In genomic region chr2:118224144-118224887, GRCh38 we compare ENCODE assay signal across 8 cellular contexts.
DNase-seq lines count a peak whose midpoint lies in the region; ATAC-seq and TF ChIP-seq lines count a peak whose summit lies in the region.

No MANE protein-coding gene starts in this region.

- TF ChIP-seq CTCF in CD14-positive monocyte (IDR thresholded peaks at IDR 0.05): no peak

- H3K9me3 Mint-ChIP-seq in CD14-positive monocyte: peaks cover 0 to 21% (median 10%) of the 10 kb centered on the region in 7 donors
- no peaks in the 10 kb centered on the region for H3K9me3 Mint-ChIP-seq in activated T-helper 1 cell treated with anti-CD3 and anti-CD28 coated beads, Interleukin-12 subunit alpha, Interleukin-12 subunit beta, Interleukin-2, Interleukin-4 antibody, amounts not matched to agents 30 ng/mL and 10 ng/mL and 1 ng/mL, durations not matched to agents 14 hours and 24 hours and 36 hours

- peaks cover 81 to 93% (median 85%) of the 10 kb centered on the region in 3 donors for H3K27me3 Mint-ChIP-seq in CD14-positive monocyte (ENCODE audit: low read depth in 3 of 3)
- peaks cover 51% of the 10 kb centered on the region for H3K27me3 Mint-ChIP-seq in activated T-helper 1 cell treated with anti-CD3 and anti-CD28 coated beads, Interleukin-12 subunit alpha, Interleukin-12 subunit beta, Interleukin-2, Interleukin-4 antibody, amounts not matched to agents 30 ng/mL and 10 ng/mL and 1 ng/mL, durations not matched to agents 14 hours and 24 hours and 36 hours (ENCODE audit: insufficient read depth)

- peak overlapping the region; percentile 73 for H3K9ac ChIP-seq in iPS-18a (ENCODE audit: low read length)

- H3K4me3 Mint-ChIP-seq in CD14-positive monocyte: peak overlapping the region; percentile 93 to 98
- peak overlapping the region; percentile 84 for H3K4me3 Mint-ChIP-seq in activated T-helper 1 cell treated with anti-CD3 and anti-CD28 coated beads, Interleukin-12 subunit alpha, Interleukin-12 subunit beta, Interleukin-2, Interleukin-4 antibody, amounts not matched to agents 30 ng/mL and 10 ng/mL and 1 ng/mL, durations not matched to agents 14 hours and 24 hours and 36 hours

- peaks cover 21% of the 10 kb centered on the region for H3K4me1 ChIP-seq in iPS-18a (ENCODE audit: control insufficient read depth, low read depth, low read length)

- H3K36me3 Mint-ChIP-seq in CD14-positive monocyte: peaks cover 7 to 9% of the 10 kb centered on the region in 2 donors
- no peaks in the 10 kb centered on the region for H3K36me3 Mint-ChIP-seq in activated T-helper 1 cell treated with anti-CD3 and anti-CD28 coated beads, Interleukin-12 subunit alpha, Interleukin-12 subunit beta, Interleukin-2, Interleukin-4 antibody, amounts not matched to agents 30 ng/mL and 10 ng/mL and 1 ng/mL, durations not matched to agents 14 hours and 24 hours and 36 hours (ENCODE audit: low read depth)

- H3K4me3 ChIP-seq in iPS-18a (ENCODE audit: low read length): peak overlapping the region; percentile 76

- DNase-seq in CD14-positive monocyte (ENCODE audit: low spot score) (no peak), HT-29 (ENCODE audit: low spot score) (peak; percentile 22), COLO829 (ENCODE audit: low spot score) (no peak), H4 (ENCODE audit: low spot score) (no peak)
- DNase-seq in activated T-helper 1 cell treated with anti-CD3 and anti-CD28 coated beads, Interleukin-12 subunit alpha, Interleukin-12 subunit beta, Interleukin-2, Interleukin-4 antibody, amounts not matched to agents 30 ng/mL and 10 ng/mL and 1 ng/mL, durations not matched to agents 14 hours and 24 hours and 36 hours (ENCODE audit: low spot score): peak; percentile 16
- peak; percentile 35 to 48 for DNase-seq in stimulated activated CD4-positive, alpha-beta T cell treated with anti-CD3 and anti-CD28 coated beads, Interleukin-2, amount 100 ng/mL, for 24 hours

- no peaks in the 10 kb centered on the region for H3K9me3 ChIP-seq in iPS-18a (ENCODE audit: control insufficient read depth, low read depth, low read length)

- intact Hi-C loops in CD14-positive monocyte (cut with micrococcal nuclease): loop anchor here (5.0 to 10.0 kb wide), 2 partner anchors 633 to 1070 kb away; no protein-coding TSS in a partner anchor
- intact Hi-C loops in activated T-helper 1 cell treated with anti-CD3 and anti-CD28 coated beads, Interleukin-12 subunit alpha, Interleukin-12 subunit beta, Interleukin-2, Interleukin-4 antibody, amounts not matched to agents 30 ng/mL and 10 ng/mL and 1 ng/mL, durations not matched to agents 14 hours and 24 hours and 36 hours (cut with micrococcal nuclease): loop anchor here (1.0 to 10.0 kb wide), 2 partner anchors 136 to 410 kb away; partner anchors contain the start of genes DDX18 and INSIG2

- H3K27me3 ChIP-seq in iPS-18a (ENCODE audit: control insufficient read depth, insufficient read depth, low read length): peaks cover 31% of the 10 kb centered on the region

- H3K36me3 ChIP-seq in iPS-18a (ENCODE audit: control insufficient read depth, low read depth, low read length): no peaks in the 10 kb centered on the region

- H3K4me1 Mint-ChIP-seq in CD14-positive monocyte: peaks cover 15% of the 10 kb centered on the region
- peaks cover 40% of the 10 kb centered on the region for H3K4me1 Mint-ChIP-seq in activated T-helper 1 cell treated with anti-CD3 and anti-CD28 coated beads, Interleukin-12 subunit alpha, Interleukin-12 subunit beta, Interleukin-2, Interleukin-4 antibody, amounts not matched to agents 30 ng/mL and 10 ng/mL and 1 ng/mL, durations not matched to agents 14 hours and 24 hours and 36 hours (ENCODE audit: low read depth)

- peak overlapping the region in 2 of 7 donors; percentile 38 to 72 for H3K27ac Mint-ChIP-seq in CD14-positive monocyte
- H3K27ac Mint-ChIP-seq in activated T-helper 1 cell treated with anti-CD3 and anti-CD28 coated beads, Interleukin-12 subunit alpha, Interleukin-12 subunit beta, Interleukin-2, Interleukin-4 antibody, amounts not matched to agents 30 ng/mL and 10 ng/mL and 1 ng/mL, durations not matched to agents 14 hours and 24 hours and 36 hours: peak overlapping the region; percentile 24

- H3K27ac ChIP-seq in iPS-18a (ENCODE audit: low read length): no peak overlapping the region

- peak; percentile 52 for ATAC-seq in GM19455 (IDR thresholded peaks at IDR 0.05; ENCODE audit: unreplicated experiment)

Comparison
In these comparisons a context has a peak if more than half of its experiments do, and no peak if none do; other contexts are left out.
1. DNase-seq: peak in HT-29 (single experiment), activated T-helper 1 cell treated with anti-CD3 and anti-CD28 coated beads, Interleukin-12 subunit alpha, Interleukin-12 subunit beta, Interleukin-2, Interleukin-4 antibody, amounts not matched to agents 30 ng/mL and 10 ng/mL and 1 ng/mL, durations not matched to agents 14 hours and 24 hours and 36 hours (single experiment) and stimulated activated CD4-positive, alpha-beta T cell treated with anti-CD3 and anti-CD28 coated beads, Interleukin-2, amount 100 ng/mL, for 24 hours (2 of 2); none in CD14-positive monocyte (single experiment), COLO829 (single experiment) and H4 (single experiment).